Comparison of ENCODE assay signal across 1 cellular context in genomic region chr2:211367252-211367651, GRCh38.
TF ChIP-seq lines count a peak whose summit lies in the region.

No MANE protein-coding gene starts in this region.

TF ChIP-seq in GM23338, 12 proteins besides CTCF, POLR2A, EP300 and RAD21 (continued from another document):
- TF ChIP-seq, protein P1, sequence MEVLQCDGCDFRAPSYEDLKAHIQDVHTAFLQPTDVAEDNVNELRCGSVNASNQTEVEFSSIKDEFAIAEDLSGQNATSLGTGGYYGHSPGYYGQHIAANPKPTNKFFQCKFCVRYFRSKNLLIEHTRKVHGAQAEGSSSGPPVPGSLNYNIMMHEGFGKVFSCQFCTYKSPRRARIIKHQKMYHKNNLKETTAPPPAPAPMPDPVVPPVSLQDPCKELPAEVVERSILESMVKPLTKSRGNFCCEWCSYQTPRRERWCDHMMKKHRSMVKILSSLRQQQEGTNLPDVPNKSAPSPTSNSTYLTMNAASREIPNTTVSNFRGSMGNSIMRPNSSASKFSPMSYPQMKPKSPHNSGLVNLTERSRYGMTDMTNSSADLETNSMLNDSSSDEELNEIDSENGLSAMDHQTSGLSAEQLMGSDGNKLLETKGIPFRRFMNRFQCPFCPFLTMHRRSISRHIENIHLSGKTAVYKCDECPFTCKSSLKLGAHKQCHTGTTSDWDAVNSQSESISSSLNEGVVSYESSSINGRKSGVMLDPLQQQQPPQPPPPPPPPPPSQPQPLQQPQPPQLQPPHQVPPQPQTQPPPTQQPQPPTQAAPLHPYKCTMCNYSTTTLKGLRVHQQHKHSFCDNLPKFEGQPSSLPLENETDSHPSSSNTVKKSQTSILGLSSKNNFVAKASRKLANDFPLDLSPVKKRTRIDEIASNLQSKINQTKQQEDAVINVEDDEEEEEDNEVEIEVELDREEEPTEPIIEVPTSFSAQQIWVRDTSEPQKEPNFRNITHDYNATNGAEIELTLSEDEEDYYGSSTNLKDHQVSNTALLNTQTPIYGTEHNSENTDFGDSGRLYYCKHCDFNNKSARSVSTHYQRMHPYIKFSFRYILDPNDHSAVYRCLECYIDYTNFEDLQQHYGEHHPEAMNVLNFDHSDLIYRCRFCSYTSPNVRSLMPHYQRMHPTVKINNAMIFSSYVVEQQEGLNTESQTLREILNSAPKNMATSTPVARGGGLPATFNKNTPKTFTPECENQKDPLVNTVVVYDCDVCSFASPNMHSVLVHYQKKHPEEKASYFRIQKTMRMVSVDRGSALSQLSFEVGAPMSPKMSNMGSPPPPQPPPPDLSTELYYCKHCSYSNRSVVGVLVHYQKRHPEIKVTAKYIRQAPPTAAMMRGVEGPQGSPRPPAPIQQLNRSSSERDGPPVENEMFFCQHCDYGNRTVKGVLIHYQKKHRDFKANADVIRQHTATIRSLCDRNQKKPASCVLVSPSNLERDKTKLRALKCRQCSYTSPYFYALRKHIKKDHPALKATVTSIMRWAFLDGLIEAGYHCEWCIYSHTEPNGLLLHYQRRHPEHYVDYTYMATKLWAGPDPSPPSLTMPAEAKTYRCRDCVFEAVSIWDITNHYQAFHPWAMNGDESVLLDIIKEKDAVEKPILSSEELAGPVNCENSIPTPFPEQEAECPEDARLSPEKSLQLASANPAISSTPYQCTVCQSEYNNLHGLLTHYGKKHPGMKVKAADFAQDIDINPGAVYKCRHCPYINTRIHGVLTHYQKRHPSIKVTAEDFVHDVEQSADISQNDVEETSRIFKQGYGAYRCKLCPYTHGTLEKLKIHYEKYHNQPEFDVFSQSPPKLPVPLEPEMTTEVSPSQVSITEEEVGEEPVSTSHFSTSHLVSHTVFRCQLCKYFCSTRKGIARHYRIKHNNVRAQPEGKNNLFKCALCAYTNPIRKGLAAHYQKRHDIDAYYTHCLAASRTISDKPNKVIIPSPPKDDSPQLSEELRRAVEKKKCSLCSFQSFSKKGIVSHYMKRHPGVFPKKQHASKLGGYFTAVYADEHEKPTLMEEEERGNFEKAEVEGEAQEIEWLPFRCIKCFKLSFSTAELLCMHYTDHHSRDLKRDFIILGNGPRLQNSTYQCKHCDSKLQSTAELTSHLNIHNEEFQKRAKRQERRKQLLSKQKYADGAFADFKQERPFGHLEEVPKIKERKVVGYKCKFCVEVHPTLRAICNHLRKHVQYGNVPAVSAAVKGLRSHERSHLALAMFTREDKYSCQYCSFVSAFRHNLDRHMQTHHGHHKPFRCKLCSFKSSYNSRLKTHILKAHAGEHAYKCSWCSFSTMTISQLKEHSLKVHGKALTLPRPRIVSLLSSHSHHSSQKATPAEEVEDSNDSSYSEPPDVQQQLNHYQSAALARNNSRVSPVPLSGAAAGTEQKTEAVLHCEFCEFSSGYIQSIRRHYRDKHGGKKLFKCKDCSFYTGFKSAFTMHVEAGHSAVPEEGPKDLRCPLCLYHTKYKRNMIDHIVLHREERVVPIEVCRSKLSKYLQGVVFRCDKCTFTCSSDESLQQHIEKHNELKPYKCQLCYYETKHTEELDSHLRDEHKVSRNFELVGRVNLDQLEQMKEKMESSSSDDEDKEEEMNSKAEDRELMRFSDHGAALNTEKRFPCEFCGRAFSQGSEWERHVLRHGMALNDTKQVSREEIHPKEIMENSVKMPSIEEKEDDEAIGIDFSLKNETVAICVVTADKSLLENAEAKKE (CRISPR knock-in tag; IDR thresholded peaks at IDR 0.05): no peak
- TF ChIP-seq CREB1 (CRISPR knock-in tag; IDR thresholded peaks at IDR 0.05; ENCODE audit: low read depth): no peak
